20 cellular contexts compared by ENCODE assay signal in genomic region chrX:63922221-63922620, GRCh38.
DNase-seq lines count a peak whose midpoint lies in the region; ATAC-seq, FAIRE-seq and TF ChIP-seq lines count a peak whose summit lies in the region.
"Had no signal": no experiment of that assay in that cellular context is flagged by ENCODE, and none has a peak within 500 bp of the region (broad histone marks: within the 10 kb centered on the region; RNA-seq: fewer than 3 reads in every experiment).

No MANE protein-coding gene starts in this region.

- H3K9me3 Mint-ChIP-seq in CD8-positive, alpha-beta T cell = peaks cover 14% of the 10 kb centered on the region

- ATAC-seq in CD8-positive, alpha-beta T cell = no peak
- ATAC-seq in GM21529 (IDR thresholded peaks at IDR 0.05; ENCODE audit: unreplicated experiment) = no peak
- ATAC-seq: activated T-helper 17 cell treated with anti-CD3 and anti-CD28 coated beads, Interleukin-2, amount 50 U/mL, for 72 hours had no signal

- H3K9me3 ChIP-seq in CD8-positive, alpha-beta T cell (ENCODE audit: low read length) = no peaks in the 10 kb centered on the region

- FAIRE-seq in bronchial epithelial cell (lab: Jason Lieb, UNC) = no peak
- FAIRE-seq: small intestine had no signal

- intact Hi-C loops in CD8-positive, alpha-beta T cell (cut with DNase I, micrococcal nuclease) = no loop called here

- H3K27me3 ChIP-seq in BJ (ENCODE audit: control insufficient read depth, insufficient read depth, low read length) = no peaks in the 10 kb centered on the region
- H3K27me3 ChIP-seq in bronchial epithelial cell (ENCODE audit: control insufficient read depth, insufficient read depth, low read length) = no peaks in the 10 kb centered on the region
- no peaks in the 10 kb centered on the region for H3K27me3 ChIP-seq in CD8-positive, alpha-beta T cell (ENCODE audit: insufficient read depth, low read length)

- no peak overlapping the region for H3K27ac ChIP-seq in CD8-positive, alpha-beta T cell (ENCODE audit: low read depth, low read length)
- H3K27ac ChIP-seq: BLaER1 had no signal

- TF ChIP-seq CTCF in BJ (IDR thresholded peaks at IDR 0.05; ENCODE audit: insufficient read depth, low read depth, low read length) (no peak), bronchial epithelial cell (IDR thresholded peaks at IDR 0.05; ENCODE audit: insufficient read depth, low read length, severe bottlenecking) (no peak)
- no peak for TF ChIP-seq CTCF in CD8-positive, alpha-beta T cell (IDR thresholded peaks at IDR 0.05)

- H3K36me3 ChIP-seq in BJ (ENCODE audit: control insufficient read depth, insufficient read depth, low read length) (no peaks in the 10 kb centered on the region), bronchial epithelial cell (ENCODE audit: control insufficient read depth, insufficient read depth, low read length) (no peaks in the 10 kb centered on the region)
- H3K36me3 ChIP-seq in CD8-positive, alpha-beta T cell (ENCODE audit: insufficient read depth, low read length) = no peaks in the 10 kb centered on the region
- H3K36me3 ChIP-seq: BLaER1 had no signal

- H3K4me3 ChIP-seq in BJ (ENCODE audit: low read depth, low read length) (no peak overlapping the region), bronchial epithelial cell (ENCODE audit: low read depth, low read length) (no peak overlapping the region)
- no peak overlapping the region for H3K4me3 ChIP-seq in CD8-positive, alpha-beta T cell (ENCODE audit: low read depth, low read length)
- H3K4me3 ChIP-seq: BLaER1 had no signal

- no peaks in the 10 kb centered on the region for H3K27me3 Mint-ChIP-seq in CD8-positive, alpha-beta T cell (ENCODE audit: low read depth)
- H3K27me3 Mint-ChIP-seq: activated T-helper 17 cell treated with anti-CD3 and anti-CD28 coated beads, Interleukin-2, amount 50 U/mL, for 72 hours; stimulated activated naive CD8-positive, alpha-beta T cell treated with anti-CD3 and anti-CD28 coated beads, Interleukin-15, Interleukin-2, amounts not matched to agents 100 ng/mL and 50 ng/mL, for 24 hours had no signal

- no peaks in the 10 kb centered on the region for H3K36me3 Mint-ChIP-seq in CD8-positive, alpha-beta T cell

- no peaks in the 10 kb centered on the region for H3K4me1 Mint-ChIP-seq in CD8-positive, alpha-beta T cell (ENCODE audit: low read depth)
- H3K4me1 Mint-ChIP-seq: activated T-helper 17 cell treated with anti-CD3 and anti-CD28 coated beads, Interleukin-2, amount 50 U/mL, for 72 hours had no signal

- DNase-seq in BJ (ENCODE audit: low read depth) (peak; percentile 59), NCI-H226 (peak; percentile 68), bronchial epithelial cell (ENCODE audit: low read depth) (peak; percentile 27), myocyte (ENCODE audit: low read depth) (peak; percentile 12), hypothalamus (lab: John Stamatoyannopoulos, UW) (no peak), NCI-H69 (lab: John Stamatoyannopoulos, UW) (no peak)
- DNase-seq in CD8-positive, alpha-beta T cell = no peak
- DNase-seq: activated CD4-positive, alpha-beta T cell treated with anti-CD3 and anti-CD28 coated beads, Interleukin-2, amount 50 U/mL, for 48 hours; anterior cingulate cortex; DND-41; effector CD4-positive, alpha-beta T cell; midbrain; NCI-H1092; NCI-H2171 treated with DMSO at 0.1 percent for 48 hours; occipital lobe; small intestine had no signal

- no peak overlapping the region for H3K27ac Mint-ChIP-seq in CD8-positive, alpha-beta T cell
- H3K27ac Mint-ChIP-seq: activated T-helper 17 cell treated with anti-CD3 and anti-CD28 coated beads, Interleukin-2, amount 50 U/mL, for 72 hours; stimulated activated naive CD8-positive, alpha-beta T cell treated with anti-CD3 and anti-CD28 coated beads, Interleukin-15, Interleukin-2, amounts not matched to agents 100 ng/mL and 50 ng/mL, for 24 hours had no signal

- H3K4me3 Mint-ChIP-seq in CD8-positive, alpha-beta T cell = no peak overlapping the region
- H3K4me3 Mint-ChIP-seq: activated T-helper 17 cell treated with anti-CD3 and anti-CD28 coated beads, Interleukin-2, amount 50 U/mL, for 72 hours; stimulated activated naive CD8-positive, alpha-beta T cell treated with anti-CD3 and anti-CD28 coated beads, Interleukin-15, Interleukin-2, amounts not matched to agents 100 ng/mL and 50 ng/mL, for 24 hours had no signal

- POLR2A ChIA-PET in BJ (lab: Charles Lee) = no interaction called here
- POLR2A ChIA-PET in CD8-positive, alpha-beta T cell (lab: Charles Lee) = no interaction called here

- CTCF ChIA-PET in BJ (lab: Yijun Ruan, JAX) = interaction anchor here (0.8 to 2.4 kb wide), 2 partner anchors 10 to 263 kb away, joined by 3 to 6 read pairs; no protein-coding TSS in a partner anchor
- CTCF ChIA-PET in CD8-positive, alpha-beta T cell (lab: Charles Lee) = no interaction called here

- no peaks in the 10 kb centered on the region for H3K4me1 ChIP-seq in CD8-positive, alpha-beta T cell (ENCODE audit: insufficient read depth, low read length)
- H3K4me1 ChIP-seq: BLaER1 had no signal

Comparison
In these comparisons a context has a peak if more than half of its experiments do, and no peak if none do; other contexts are left out.
1. DNase-seq: peak in BJ (single experiment), NCI-H226 (single experiment), bronchial epithelial cell (single experiment) and myocyte (single experiment); none in CD8-positive, alpha-beta T cell (0 of 7), hypothalamus (0 of 51) and NCI-H69 (single experiment).